In the genomic region with DNA sequence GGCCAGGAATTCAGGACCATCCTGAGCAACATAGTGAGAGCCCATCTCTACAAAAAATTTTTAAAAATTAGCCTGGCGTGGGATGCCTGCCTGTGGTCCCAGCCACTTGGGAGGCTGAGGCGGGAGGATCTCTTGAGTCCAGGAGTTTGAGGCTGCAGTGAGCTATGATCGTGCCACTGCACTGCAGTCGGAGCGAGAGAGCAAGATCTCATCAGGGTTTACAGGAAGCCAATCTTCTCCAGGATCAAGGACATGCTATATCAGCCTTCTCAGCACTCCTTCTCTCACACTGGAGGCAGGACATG, we compare ENCODE assay signal across 8 cellular contexts. TPM values are rescaled to one million over a fixed set of nuclear protein-coding genes. Genes with fewer than 3 reads are reported as not detected.
A peak's percentile ranks its signal among the peaks of the same experiment; 100 is the strongest.
DNase-seq lines count a peak whose midpoint lies in the region; ATAC-seq and TF ChIP-seq lines count a peak whose summit lies in the region.

No MANE protein-coding gene starts in this region.

- no peaks in the 10 kb centered on the region for H3K36me3 Mint-ChIP-seq in mesothelial cell of epicardium

- no peak for DNase-seq in right atrium auricular region (ENCODE audit: low spot score)
- DNase-seq in left cardiac atrium, result no peak
- DNase-seq in astrocyte of the cerebellum (ENCODE audit: low read depth), result no peak
- DNase-seq in mesothelial cell of epicardium (ENCODE audit: low spot score in 2 of 2, unreplicated experiment in 2 of 2), result no peak
- DNase-seq in uterus, result no peak
- DNase-seq in HK-2 (ENCODE audit: unreplicated experiment), result no peak
- no peak for DNase-seq in NCI-H748 treated with DMSO at 0.1 percent for 48 hours (lab: John Stamatoyannopoulos, UW)

- intact Hi-C loops in left cardiac atrium (cut with DNase I) (no loop called here), uterus (cut with DNase I; ENCODE audit: low total_unique reads) (no loop called here)

- peak overlapping the region; percentile 89 for H3K4me3 Mint-ChIP-seq in mesothelial cell of epicardium

- no peaks in the 10 kb centered on the region for H3K9me3 Mint-ChIP-seq in mesothelial cell of epicardium

- H3K9me3 ChIP-seq in right atrium auricular region (no peaks in the 10 kb centered on the region), uterus (no peaks in the 10 kb centered on the region)

- H3K4me3 ChIP-seq in right atrium auricular region, result peak overlapping the region in 1 of 2 donors; percentile 77
- H3K4me3 ChIP-seq in astrocyte of the cerebellum (ENCODE audit: low read depth, low read length), result peak overlapping the region; percentile 68
- peak overlapping the region in 1 of 2 donors; percentile 82 for H3K4me3 ChIP-seq in uterus

- no peak for TF ChIP-seq POLR2A in uterus (IDR thresholded peaks at IDR 0.05)

- in situ Hi-C loops in astrocyte of the cerebellum (cut with HindIII; ENCODE audit: low sequenced_read_pairs), result loop anchor here (5.0 to 25.0 kb wide), 2 partner anchors 50 to 320 kb away; no protein-coding TSS in a partner anchor

- H3K4me1 Mint-ChIP-seq in mesothelial cell of epicardium, result peaks cover 36% of the 10 kb centered on the region

- H3K27ac ChIP-seq in right atrium auricular region, result peak overlapping the region; percentile 86 to 95
- peak overlapping the region; percentile 69 to 77 for H3K27ac ChIP-seq in uterus

- H3K27me3 ChIP-seq in right atrium auricular region (no peaks in the 10 kb centered on the region), uterus (no peaks in the 10 kb centered on the region)

- no peak overlapping the region for H3K27ac Mint-ChIP-seq in mesothelial cell of epicardium

- H3K27me3 Mint-ChIP-seq in mesothelial cell of epicardium (ENCODE audit: low read depth), result no peaks in the 10 kb centered on the region

- peak in 1 of 2 donors; percentile 44 for TF ChIP-seq CTCF in right atrium auricular region (IDR thresholded peaks at IDR 0.05)
- no peak for TF ChIP-seq CTCF in astrocyte of the cerebellum (IDR thresholded peaks at IDR 0.05; ENCODE audit: low read depth, low read length, missing control alignments)
- TF ChIP-seq CTCF in mesothelial cell of epicardium (IDR thresholded peaks at IDR 0.05; ENCODE audit: unreplicated experiment), result no peak
- no peak for TF ChIP-seq CTCF in uterus (IDR thresholded peaks at IDR 0.05)

- H3K4me1 ChIP-seq in right atrium auricular region (peaks cover 0 to 87% of the 10 kb centered on the region in 2 donors), uterus (peaks cover 7 to 15% of the 10 kb centered on the region in 2 donors)

- H3K36me3 ChIP-seq in right atrium auricular region (peaks cover 7% of the 10 kb centered on the region), uterus (no peaks in the 10 kb centered on the region)

- no peak for ATAC-seq in left cardiac atrium
- no peak for ATAC-seq in GM18858 (IDR thresholded peaks at IDR 0.05; ENCODE audit: unreplicated experiment)

RNA-seq across cellular contexts. Expression of a gene that starts 0.5 kb away (rescaled TPM):
- total RNA-seq in right atrium auricular region (10 to 100 TPM; 11.8 to 23.5 TPM), left cardiac atrium (10 to 100 TPM; 20.3 to 21.1 TPM), mesothelial cell of epicardium (11.1 to 13.7 TPM (median 11.9 TPM) in 3 replicates), uterus (10 to 100 TPM in 2 of 4 donors, 1 to 10 TPM in 2; 4.4 to 16.6 (median 8.3) TPM)

RNA-seq across cellular contexts. Expression of a gene that starts 2.0 kb away (rescaled TPM):
- 10 to 100 TPM; 27.3 to 36.1 TPM for total RNA-seq in right atrium auricular region
- 10 to 100 TPM; 23.4 to 38.7 TPM for total RNA-seq in left cardiac atrium
- total RNA-seq in mesothelial cell of epicardium, result 41.2 to 45.3 TPM (median 43.6 TPM) in 3 replicates
- total RNA-seq in uterus, result 100 to 1,000 TPM in 2 of 4 donors, 10 to 100 TPM in 2; 39.0 to 118 (median 78.3) TPM
